8 cellular contexts compared by ENCODE assay signal in genomic region chr2:47903781-47904447, GRCh38. TPM values are rescaled to one million over a fixed set of nuclear protein-coding genes. Genes with fewer than 3 reads are reported as not detected.
DNase-seq lines count a peak whose midpoint lies in the region; ATAC-seq and TF ChIP-seq lines count a peak whose summit lies in the region.

No MANE protein-coding gene starts in this region.

- peaks cover 1% of the 10 kb centered on the region for H3K36me3 Mint-ChIP-seq in activated naive CD4-positive, alpha-beta T cell treated with anti-CD3 and anti-CD28 coated beads, Interleukin-2, amount 50 U/mL, for 24 hours

- peaks cover 24 to 45% (median 26%) of the 10 kb centered on the region in 4 donors for H3K4me1 ChIP-seq in upper lobe of left lung

- TF ChIP-seq CTCF in astrocyte of the spinal cord (IDR thresholded peaks at IDR 0.05; ENCODE audit: low read depth, low read length), result no peak
- TF ChIP-seq CTCF in lower leg skin (IDR thresholded peaks at IDR 0.05), result no peak
- no peak for TF ChIP-seq CTCF in upper lobe of left lung (IDR thresholded peaks at IDR 0.05)
- no peak for TF ChIP-seq CTCF in GM13977 (IDR thresholded peaks at IDR 0.05; ENCODE audit: extremely low read depth, insufficient read depth, missing control alignments)

- peaks cover 57% of the 10 kb centered on the region for H3K4me1 Mint-ChIP-seq in activated naive CD4-positive, alpha-beta T cell treated with anti-CD3 and anti-CD28 coated beads, Interleukin-2, amount 50 U/mL, for 24 hours

- no peak for TF ChIP-seq EP300 in upper lobe of left lung (IDR thresholded peaks at IDR 0.05)

- H3K27me3 Mint-ChIP-seq in activated naive CD4-positive, alpha-beta T cell treated with anti-CD3 and anti-CD28 coated beads, Interleukin-2, amount 50 U/mL, for 24 hours, result no peaks in the 10 kb centered on the region

- H3K36me3 ChIP-seq in upper lobe of left lung, result no peaks in the 10 kb centered on the region

- intact Hi-C loops in lower leg skin (cut with DNase I; ENCODE audit: low total_unique reads), result no loop called here

- TF ChIP-seq POLR2A in lower leg skin (IDR thresholded peaks at IDR 0.05) (no peak), upper lobe of left lung (IDR thresholded peaks at IDR 0.05) (no peak)

- in situ Hi-C loops in astrocyte of the spinal cord (cut with HindIII; ENCODE audit: low sequenced_read_pairs) (no loop called here), GM13977 (cut with MboI; ENCODE audit: low pct_unique_long_range_greater_than_20kb, low sequenced_read_pairs, unreplicated experiment) (no loop called here)

- no peaks in the 10 kb centered on the region for H3K27me3 ChIP-seq in upper lobe of left lung

- H3K27ac Mint-ChIP-seq in activated naive CD4-positive, alpha-beta T cell treated with anti-CD3 and anti-CD28 coated beads, Interleukin-2, amount 50 U/mL, for 24 hours, result peak overlapping the region; percentile 97

- DNase-seq in activated naive CD4-positive, alpha-beta T cell treated with Interleukin-2 at 50 U/mL for 16 hours, result no peak
- DNase-seq in astrocyte of the spinal cord (ENCODE audit: low read depth, low spot score) (no peak), lower leg skin (ENCODE audit: low spot score in 2 of 2) (no peak), upper lobe of left lung (no peak), GM13977 (ENCODE audit: low spot score) (no peak), NCI-H1694 treated with DMSO at 0.1 percent for 48 hours (lab: John Stamatoyannopoulos, UW) (no peak), ecto neural progenitor cell (ENCODE audit: low spot score) (no peak)

- no peaks in the 10 kb centered on the region for H3K9me3 Mint-ChIP-seq in activated naive CD4-positive, alpha-beta T cell treated with anti-CD3 and anti-CD28 coated beads, Interleukin-2, amount 50 U/mL, for 24 hours

- H3K9me3 ChIP-seq in upper lobe of left lung, result no peaks in the 10 kb centered on the region

- H3K4me3 Mint-ChIP-seq in activated naive CD4-positive, alpha-beta T cell treated with anti-CD3 and anti-CD28 coated beads, Interleukin-2, amount 50 U/mL, for 24 hours, result peak overlapping the region; percentile 96

- 1 to 2% methylated on average over 9 of the region's 9 CpGs for WGBS in lower leg skin, 2 donors
- 2 to 3% methylated on average over 9 of the region's 9 CpGs for WGBS in upper lobe of left lung, 2 donors

- H3K4me3 ChIP-seq in astrocyte of the spinal cord (ENCODE audit: low read depth, low read length) (peak overlapping the region; percentile 89), lower leg skin (ENCODE audit: low read depth, poor library complexity, severe bottlenecking) (peak overlapping the region; percentile 92), upper lobe of left lung (peak overlapping the region; percentile 66 to 84 (median 73))

- no peak for ATAC-seq in upper lobe of left lung (ENCODE audit: low FRiP score in 2 of 2)

- peak overlapping the region; percentile 94 to 100 (median 98) for H3K27ac ChIP-seq in upper lobe of left lung

RNA-seq across cellular contexts. Expression of gene FBXO11, which starts 2.4 kb away (rescaled TPM):
- total RNA-seq in lower leg skin (10 to 100 TPM; 32.7 to 43.1 (median 39.3) TPM), upper lobe of left lung (10 to 100 TPM; 30.5 to 99.2 (median 60.0) TPM)
